24 cellular contexts compared by ENCODE assay signal in the genomic region with DNA sequence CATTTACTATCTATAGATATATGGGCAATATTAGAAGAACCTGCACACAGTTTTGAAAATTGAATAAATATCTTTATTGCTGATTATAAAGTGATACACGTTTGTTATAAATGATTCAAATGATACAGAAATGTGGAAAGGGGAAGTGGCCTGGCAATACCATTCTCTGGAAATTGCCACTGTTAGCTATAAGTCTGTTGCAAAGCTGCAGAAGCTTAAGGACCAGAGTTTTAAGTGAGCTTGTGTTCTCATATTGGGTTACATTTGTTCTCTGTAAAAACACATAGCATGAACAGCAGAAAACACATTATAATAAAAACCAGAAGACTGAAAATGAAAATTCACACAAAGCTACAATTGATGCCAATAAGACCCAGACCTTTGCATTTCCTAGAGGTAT.
"Had no signal": no experiment of that assay in that cellular context is flagged by ENCODE, and none has a peak within 500 bp of the region (broad histone marks: within the 10 kb centered on the region; RNA-seq: fewer than 3 reads in every experiment).

No MANE protein-coding gene starts in this region.

- H3K27me3 ChIP-seq: colonic mucosa, hepatocyte, right lobe of liver, spleen, upper lobe of left lung, uterus had no signal

- H3K4me1 Mint-ChIP-seq: naive B cell; stimulated activated memory B cell treated with anti-CD40 and anti-IgM and Interleukin-4, amounts not matched to agents 10 μg/mL and 1 μg/mL and 100 μg/mL, for 72 hours had no signal

- H3K36me3 ChIP-seq: colonic mucosa, right lobe of liver, spleen, upper lobe of left lung, uterus had no signal

- H3K4me3 Mint-ChIP-seq: endodermal cell; nephron progenitor cell; stimulated activated memory B cell treated with anti-CD40 and anti-IgM and Interleukin-4, amounts not matched to agents 10 μg/mL and 1 μg/mL and 100 μg/mL, for 72 hours had no signal

- H3K9me3 Mint-ChIP-seq: endodermal cell; naive B cell; nephron progenitor cell; stimulated activated memory B cell treated with anti-CD40 and anti-IgM and Interleukin-4, amounts not matched to agents 10 μg/mL and 1 μg/mL and 100 μg/mL, for 72 hours had no signal

- H3K4me1 ChIP-seq: colonic mucosa, parathyroid adenoma, psoas muscle, right lobe of liver, upper lobe of left lung, uterus had no signal

- H3K4me3 ChIP-seq: colonic mucosa, hepatocyte, lung, psoas muscle, right lobe of liver, spleen, upper lobe of left lung, uterus had no signal

- DNase-seq: colonic mucosa; dermis blood vessel endothelial cell; endodermal cell; erythroblast; foreskin melanocyte; head of caudate nucleus; kidney; left colon; left ventricle myocardium superior; naive B cell; nephron progenitor cell; psoas muscle; retina; right lobe of liver; spleen; stimulated activated CD4-positive, alpha-beta T cell treated with anti-CD3 and anti-CD28 coated beads, Interleukin-15, amount 100 ng/mL, for 24 hours; stimulated activated CD4-positive, alpha-beta T cell treated with anti-CD3 and anti-CD28 coated beads, Interleukin-1b, Interleukin-23, amount 100 ng/mL, for 48 hours; stimulated activated CD4-positive, alpha-beta T cell treated with anti-CD3 and anti-CD28 coated beads, Interleukin-4, amount 100 ng/mL, for 24 hours; upper lobe of left lung; uterus had no signal

- H3K9me3 ChIP-seq: colonic mucosa, psoas muscle, right lobe of liver, spleen, upper lobe of left lung, uterus had no signal

- H3K36me3 Mint-ChIP-seq: naive B cell; stimulated activated memory B cell treated with anti-CD40 and anti-IgM and Interleukin-4, amounts not matched to agents 10 μg/mL and 1 μg/mL and 100 μg/mL, for 72 hours had no signal

- H3K27ac Mint-ChIP-seq: endodermal cell; naive B cell; stimulated activated memory B cell treated with anti-CD40 and anti-IgM and Interleukin-4, amounts not matched to agents 10 μg/mL and 1 μg/mL and 100 μg/mL, for 72 hours had no signal

- ATAC-seq: left colon; left ventricle myocardium superior; psoas muscle; right lobe of liver; stimulated activated memory B cell treated with anti-CD40 and anti-IgM and Interleukin-4, amounts not matched to agents 10 μg/mL and 1 μg/mL and 100 μg/mL, for 72 hours had no signal

- H3K27ac ChIP-seq: colonic mucosa, hepatocyte, parathyroid adenoma, psoas muscle, right lobe of liver, spleen, upper lobe of left lung, uterus had no signal
